Comparison of ENCODE assay signal across 1 cellular context in the genomic region with DNA sequence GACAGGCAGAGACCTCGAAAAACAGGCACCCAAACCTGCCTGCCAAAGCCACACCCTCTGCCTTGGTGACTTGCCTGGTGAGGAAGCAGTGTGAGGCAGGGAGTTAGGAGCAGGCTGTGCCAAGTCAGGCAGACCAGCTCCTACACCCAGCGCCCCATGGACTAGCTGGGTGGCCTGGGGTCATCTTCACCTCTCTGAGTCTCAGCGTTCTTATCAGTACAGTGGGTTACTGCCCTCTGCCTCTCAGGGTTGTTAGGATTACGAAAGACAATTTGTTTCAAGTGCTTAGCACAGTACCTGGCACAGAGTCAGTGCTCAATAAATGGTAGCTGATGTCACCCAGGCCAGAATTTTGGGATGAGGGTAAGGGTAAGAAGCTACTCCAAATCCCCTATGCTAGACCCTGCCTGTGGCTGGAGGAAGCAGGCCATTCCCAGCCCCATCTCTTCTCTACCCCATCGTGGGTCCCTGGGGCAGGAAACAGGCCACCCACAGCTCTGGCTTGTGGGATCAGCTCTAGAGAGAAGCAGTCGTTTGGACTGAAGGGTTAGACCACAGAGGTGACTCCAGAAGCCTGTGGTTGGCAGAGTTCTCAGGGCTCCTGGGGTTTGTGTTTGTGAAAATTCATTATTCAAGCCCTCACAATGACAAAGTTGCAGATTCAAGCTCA.
A peak's percentile ranks its signal among the peaks of the same experiment; 100 is the strongest.
TF ChIP-seq lines count a peak whose summit lies in the region.

No MANE protein-coding gene starts in this region.

TF ChIP-seq in liver, 16 proteins besides CTCF, POLR2A, EP300 and RAD21 (continued from another document):
- TF ChIP-seq, protein P1, sequence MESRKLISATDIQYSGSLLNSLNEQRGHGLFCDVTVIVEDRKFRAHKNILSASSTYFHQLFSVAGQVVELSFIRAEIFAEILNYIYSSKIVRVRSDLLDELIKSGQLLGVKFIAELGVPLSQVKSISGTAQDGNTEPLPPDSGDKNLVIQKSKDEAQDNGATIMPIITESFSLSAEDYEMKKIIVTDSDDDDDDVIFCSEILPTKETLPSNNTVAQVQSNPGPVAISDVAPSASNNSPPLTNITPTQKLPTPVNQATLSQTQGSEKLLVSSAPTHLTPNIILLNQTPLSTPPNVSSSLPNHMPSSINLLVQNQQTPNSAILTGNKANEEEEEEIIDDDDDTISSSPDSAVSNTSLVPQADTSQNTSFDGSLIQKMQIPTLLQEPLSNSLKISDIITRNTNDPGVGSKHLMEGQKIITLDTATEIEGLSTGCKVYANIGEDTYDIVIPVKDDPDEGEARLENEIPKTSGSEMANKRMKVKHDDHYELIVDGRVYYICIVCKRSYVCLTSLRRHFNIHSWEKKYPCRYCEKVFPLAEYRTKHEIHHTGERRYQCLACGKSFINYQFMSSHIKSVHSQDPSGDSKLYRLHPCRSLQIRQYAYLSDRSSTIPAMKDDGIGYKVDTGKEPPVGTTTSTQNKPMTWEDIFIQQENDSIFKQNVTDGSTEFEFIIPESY (IDR thresholded peaks at IDR 0.05), result no peak
- TF ChIP-seq GABPA (IDR thresholded peaks at IDR 0.05 in 1 of 2, conservative IDR thresholded peaks at IDR 0.05 in 1 of 2) (no peak), JUND (IDR thresholded peaks at IDR 0.05) (peak; percentile 78 to 93), ATF3 (IDR thresholded peaks at IDR 0.05) (peak; percentile 52), YY1 (IDR thresholded peaks at IDR 0.05) (peak; percentile 58), NR2F2 (IDR thresholded peaks at IDR 0.05) (peak; percentile 64), FOXA2 (IDR thresholded peaks at IDR 0.05) (no peak), SP1 (IDR thresholded peaks at IDR 0.05) (peak; percentile 86), FOXA1 (IDR thresholded peaks at IDR 0.05) (peak; percentile 24), HNF4G (IDR thresholded peaks at IDR 0.05) (no peak), RXRA (IDR thresholded peaks at IDR 0.05) (peak; percentile 98 to 99)
- TF ChIP-seq, protein P2, sequence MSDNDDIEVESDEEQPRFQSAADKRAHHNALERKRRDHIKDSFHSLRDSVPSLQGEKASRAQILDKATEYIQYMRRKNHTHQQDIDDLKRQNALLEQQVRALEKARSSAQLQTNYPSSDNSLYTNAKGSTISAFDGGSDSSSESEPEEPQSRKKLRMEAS (IDR thresholded peaks at IDR 0.05), result peak; percentile 84
- TF ChIP-seq, protein P3, sequence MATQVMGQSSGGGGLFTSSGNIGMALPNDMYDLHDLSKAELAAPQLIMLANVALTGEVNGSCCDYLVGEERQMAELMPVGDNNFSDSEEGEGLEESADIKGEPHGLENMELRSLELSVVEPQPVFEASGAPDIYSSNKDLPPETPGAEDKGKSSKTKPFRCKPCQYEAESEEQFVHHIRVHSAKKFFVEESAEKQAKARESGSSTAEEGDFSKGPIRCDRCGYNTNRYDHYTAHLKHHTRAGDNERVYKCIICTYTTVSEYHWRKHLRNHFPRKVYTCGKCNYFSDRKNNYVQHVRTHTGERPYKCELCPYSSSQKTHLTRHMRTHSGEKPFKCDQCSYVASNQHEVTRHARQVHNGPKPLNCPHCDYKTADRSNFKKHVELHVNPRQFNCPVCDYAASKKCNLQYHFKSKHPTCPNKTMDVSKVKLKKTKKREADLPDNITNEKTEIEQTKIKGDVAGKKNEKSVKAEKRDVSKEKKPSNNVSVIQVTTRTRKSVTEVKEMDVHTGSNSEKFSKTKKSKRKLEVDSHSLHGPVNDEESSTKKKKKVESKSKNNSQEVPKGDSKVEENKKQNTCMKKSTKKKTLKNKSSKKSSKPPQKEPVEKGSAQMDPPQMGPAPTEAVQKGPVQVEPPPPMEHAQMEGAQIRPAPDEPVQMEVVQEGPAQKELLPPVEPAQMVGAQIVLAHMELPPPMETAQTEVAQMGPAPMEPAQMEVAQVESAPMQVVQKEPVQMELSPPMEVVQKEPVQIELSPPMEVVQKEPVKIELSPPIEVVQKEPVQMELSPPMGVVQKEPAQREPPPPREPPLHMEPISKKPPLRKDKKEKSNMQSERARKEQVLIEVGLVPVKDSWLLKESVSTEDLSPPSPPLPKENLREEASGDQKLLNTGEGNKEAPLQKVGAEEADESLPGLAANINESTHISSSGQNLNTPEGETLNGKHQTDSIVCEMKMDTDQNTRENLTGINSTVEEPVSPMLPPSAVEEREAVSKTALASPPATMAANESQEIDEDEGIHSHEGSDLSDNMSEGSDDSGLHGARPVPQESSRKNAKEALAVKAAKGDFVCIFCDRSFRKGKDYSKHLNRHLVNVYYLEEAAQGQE (IDR thresholded peaks at IDR 0.05), result peak; percentile 53
